ENCODE assay signal across 1 cellular context in the genomic region with DNA sequence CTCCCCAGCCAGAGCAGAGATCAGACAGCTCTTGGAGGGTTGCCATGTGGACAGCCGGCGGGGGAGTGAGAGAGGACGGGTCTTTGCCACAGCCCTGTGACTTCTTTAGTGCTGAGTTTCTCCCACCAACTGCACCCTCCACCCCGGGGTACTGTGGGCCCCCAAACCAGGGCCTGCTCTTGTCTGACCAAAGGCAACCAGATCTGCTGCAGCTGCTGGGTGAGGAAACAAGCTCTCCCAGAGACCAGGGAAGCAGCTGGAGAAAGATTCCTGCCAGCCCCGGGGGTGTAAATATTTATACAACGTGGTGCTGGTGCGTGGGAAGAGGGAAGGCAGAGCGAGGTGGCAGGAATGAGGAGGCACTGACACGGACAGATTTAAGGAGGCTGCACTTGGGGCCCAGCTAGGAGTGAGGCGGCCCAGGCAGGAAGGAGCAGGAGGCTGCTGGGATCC.
TF ChIP-seq lines count a peak whose summit lies in the region.

No MANE protein-coding gene starts in this region.

TF ChIP-seq in HepG2, 621 proteins besides CTCF, POLR2A, EP300 and RAD21 (continued from another document and continues in another):
- TF ChIP-seq, protein P1, sequence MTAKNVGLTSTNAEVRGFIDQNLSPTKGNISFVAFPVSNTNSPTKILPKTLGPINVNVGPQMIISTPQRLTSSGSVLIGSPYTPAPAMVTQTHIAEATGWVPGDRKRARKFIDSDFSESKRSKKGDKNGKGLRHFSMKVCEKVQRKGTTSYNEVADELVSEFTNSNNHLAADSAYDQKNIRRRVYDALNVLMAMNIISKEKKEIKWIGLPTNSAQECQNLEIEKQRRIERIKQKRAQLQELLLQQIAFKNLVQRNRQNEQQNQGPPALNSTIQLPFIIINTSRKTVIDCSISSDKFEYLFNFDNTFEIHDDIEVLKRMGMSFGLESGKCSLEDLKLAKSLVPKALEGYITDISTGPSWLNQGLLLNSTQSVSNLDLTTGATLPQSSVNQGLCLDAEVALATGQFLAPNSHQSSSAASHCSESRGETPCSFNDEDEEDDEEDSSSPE (CRISPR knock-in tag; IDR thresholded peaks at IDR 0.05): peak; percentile 34; the same call in 1 of the 2 replicates
- TF ChIP-seq SOX6 (IDR thresholded peaks at IDR 0.05): no peak
- 0 out of 2 replicates have a peak, but pooled peaks have one; percentile 22 for TF ChIP-seq SOX6 (CRISPR knock-in tag; IDR thresholded peaks at IDR 0.05)
- no peak for TF ChIP-seq ZFYVE20 (CRISPR knock-in tag; IDR thresholded peaks at IDR 0.05; ENCODE audit: borderline replicate concordance, low read depth)
- no peak for TF ChIP-seq ATF7 (IDR thresholded peaks at IDR 0.05)
- no peak for TF ChIP-seq ATF7 (CRISPR knock-in tag; IDR thresholded peaks at IDR 0.05)
- TF ChIP-seq, protein P2, sequence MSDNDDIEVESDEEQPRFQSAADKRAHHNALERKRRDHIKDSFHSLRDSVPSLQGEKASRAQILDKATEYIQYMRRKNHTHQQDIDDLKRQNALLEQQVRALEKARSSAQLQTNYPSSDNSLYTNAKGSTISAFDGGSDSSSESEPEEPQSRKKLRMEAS (IDR thresholded peaks at IDR 0.05): peak; percentile 82
- TF ChIP-seq, protein P3, sequence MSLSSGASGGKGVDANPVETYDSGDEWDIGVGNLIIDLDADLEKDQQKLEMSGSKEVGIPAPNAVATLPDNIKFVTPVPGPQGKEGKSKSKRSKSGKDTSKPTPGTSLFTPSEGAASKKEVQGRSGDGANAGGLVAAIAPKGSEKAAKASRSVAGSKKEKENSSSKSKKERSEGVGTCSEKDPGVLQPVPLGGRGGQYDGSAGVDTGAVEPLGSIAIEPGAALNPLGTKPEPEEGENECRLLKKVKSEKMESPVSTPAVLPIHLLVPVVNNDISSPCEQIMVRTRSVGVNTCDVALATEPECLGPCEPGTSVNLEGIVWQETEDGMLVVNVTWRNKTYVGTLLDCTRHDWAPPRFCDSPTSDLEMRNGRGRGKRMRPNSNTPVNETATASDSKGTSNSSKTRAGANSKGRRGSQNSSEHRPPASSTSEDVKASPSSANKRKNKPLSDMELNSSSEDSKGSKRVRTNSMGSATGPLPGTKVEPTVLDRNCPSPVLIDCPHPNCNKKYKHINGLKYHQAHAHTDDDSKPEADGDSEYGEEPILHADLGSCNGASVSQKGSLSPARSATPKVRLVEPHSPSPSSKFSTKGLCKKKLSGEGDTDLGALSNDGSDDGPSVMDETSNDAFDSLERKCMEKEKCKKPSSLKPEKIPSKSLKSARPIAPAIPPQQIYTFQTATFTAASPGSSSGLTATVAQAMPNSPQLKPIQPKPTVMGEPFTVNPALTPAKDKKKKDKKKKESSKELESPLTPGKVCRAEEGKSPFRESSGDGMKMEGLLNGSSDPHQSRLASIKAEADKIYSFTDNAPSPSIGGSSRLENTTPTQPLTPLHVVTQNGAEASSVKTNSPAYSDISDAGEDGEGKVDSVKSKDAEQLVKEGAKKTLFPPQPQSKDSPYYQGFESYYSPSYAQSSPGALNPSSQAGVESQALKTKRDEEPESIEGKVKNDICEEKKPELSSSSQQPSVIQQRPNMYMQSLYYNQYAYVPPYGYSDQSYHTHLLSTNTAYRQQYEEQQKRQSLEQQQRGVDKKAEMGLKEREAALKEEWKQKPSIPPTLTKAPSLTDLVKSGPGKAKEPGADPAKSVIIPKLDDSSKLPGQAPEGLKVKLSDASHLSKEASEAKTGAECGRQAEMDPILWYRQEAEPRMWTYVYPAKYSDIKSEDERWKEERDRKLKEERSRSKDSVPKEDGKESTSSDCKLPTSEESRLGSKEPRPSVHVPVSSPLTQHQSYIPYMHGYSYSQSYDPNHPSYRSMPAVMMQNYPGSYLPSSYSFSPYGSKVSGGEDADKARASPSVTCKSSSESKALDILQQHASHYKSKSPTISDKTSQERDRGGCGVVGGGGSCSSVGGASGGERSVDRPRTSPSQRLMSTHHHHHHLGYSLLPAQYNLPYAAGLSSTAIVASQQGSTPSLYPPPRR (CRISPR knock-in tag; IDR thresholded peaks at IDR 0.05; ENCODE audit: borderline replicate concordance): 0 out of 2 replicates have a peak, but pooled peaks have one; percentile 21
- TF ChIP-seq NR2F2 (IDR thresholded peaks at IDR 0.05; ENCODE audit: borderline replicate concordance, low read depth): no peak
- no peak for TF ChIP-seq KLF11 (CRISPR knock-in tag; IDR thresholded peaks at IDR 0.05)
- no peak for TF ChIP-seq RBFOX2 (IDR thresholded peaks at IDR 0.05; ENCODE audit: low read depth, low read length)
- TF ChIP-seq, protein P4, sequence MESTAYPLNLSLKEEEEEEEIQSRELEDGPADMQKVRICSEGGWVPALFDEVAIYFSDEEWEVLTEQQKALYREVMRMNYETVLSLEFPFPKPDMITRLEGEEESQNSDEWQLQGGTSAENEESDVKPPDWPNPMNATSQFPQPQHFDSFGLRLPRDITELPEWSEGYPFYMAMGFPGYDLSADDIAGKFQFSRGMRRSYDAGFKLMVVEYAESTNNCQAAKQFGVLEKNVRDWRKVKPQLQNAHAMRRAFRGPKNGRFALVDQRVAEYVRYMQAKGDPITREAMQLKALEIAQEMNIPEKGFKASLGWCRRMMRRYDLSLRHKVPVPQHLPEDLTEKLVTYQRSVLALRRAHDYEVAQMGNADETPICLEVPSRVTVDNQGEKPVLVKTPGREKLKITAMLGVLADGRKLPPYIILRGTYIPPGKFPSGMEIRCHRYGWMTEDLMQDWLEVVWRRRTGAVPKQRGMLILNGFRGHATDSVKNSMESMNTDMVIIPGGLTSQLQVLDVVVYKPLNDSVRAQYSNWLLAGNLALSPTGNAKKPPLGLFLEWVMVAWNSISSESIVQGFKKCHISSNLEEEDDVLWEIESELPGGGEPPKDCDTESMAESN (CRISPR knock-in tag; conservative IDR thresholded peaks at IDR 0.05): peak; percentile 60
- peak; percentile 34; the same call in 1 of the 2 replicates for TF ChIP-seq POLR2G (IDR thresholded peaks at IDR 0.05; ENCODE audit: low read depth, low read length)
- TF ChIP-seq, protein P5, sequence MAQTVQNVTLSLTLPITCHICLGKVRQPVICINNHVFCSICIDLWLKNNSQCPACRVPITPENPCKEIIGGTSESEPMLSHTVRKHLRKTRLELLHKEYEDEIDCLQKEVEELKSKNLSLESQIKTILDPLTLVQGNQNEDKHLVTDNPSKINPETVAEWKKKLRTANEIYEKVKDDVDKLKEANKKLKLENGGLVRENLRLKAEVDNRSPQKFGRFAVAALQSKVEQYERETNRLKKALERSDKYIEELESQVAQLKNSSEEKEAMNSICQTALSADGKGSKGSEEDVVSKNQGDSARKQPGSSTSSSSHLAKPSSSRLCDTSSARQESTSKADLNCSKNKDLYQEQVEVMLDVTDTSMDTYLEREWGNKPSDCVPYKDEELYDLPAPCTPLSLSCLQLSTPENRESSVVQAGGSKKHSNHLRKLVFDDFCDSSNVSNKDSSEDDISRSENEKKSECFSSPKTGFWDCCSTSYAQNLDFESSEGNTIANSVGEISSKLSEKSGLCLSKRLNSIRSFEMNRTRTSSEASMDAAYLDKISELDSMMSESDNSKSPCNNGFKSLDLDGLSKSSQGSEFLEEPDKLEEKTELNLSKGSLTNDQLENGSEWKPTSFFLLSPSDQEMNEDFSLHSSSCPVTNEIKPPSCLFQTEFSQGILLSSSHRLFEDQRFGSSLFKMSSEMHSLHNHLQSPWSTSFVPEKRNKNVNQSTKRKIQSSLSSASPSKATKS (CRISPR knock-in tag; IDR thresholded peaks at IDR 0.05): no peak
- peak; percentile 39; the same call in 1 of the 2 replicates for TF ChIP-seq PHF21A (CRISPR knock-in tag; IDR thresholded peaks at IDR 0.05)
- TF ChIP-seq, protein P6, sequence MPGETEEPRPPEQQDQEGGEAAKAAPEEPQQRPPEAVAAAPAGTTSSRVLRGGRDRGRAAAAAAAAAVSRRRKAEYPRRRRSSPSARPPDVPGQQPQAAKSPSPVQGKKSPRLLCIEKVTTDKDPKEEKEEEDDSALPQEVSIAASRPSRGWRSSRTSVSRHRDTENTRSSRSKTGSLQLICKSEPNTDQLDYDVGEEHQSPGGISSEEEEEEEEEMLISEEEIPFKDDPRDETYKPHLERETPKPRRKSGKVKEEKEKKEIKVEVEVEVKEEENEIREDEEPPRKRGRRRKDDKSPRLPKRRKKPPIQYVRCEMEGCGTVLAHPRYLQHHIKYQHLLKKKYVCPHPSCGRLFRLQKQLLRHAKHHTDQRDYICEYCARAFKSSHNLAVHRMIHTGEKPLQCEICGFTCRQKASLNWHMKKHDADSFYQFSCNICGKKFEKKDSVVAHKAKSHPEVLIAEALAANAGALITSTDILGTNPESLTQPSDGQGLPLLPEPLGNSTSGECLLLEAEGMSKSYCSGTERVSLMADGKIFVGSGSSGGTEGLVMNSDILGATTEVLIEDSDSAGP (CRISPR knock-in tag; IDR thresholded peaks at IDR 0.05; ENCODE audit: borderline replicate concordance): no peak
- TF ChIP-seq ETV5 (CRISPR knock-in tag; IDR thresholded peaks at IDR 0.05; ENCODE audit: borderline replicate concordance): peak; percentile 29; the same call in 1 of the 2 replicates
- no peak for TF ChIP-seq KDM3A (CRISPR knock-in tag; IDR thresholded peaks at IDR 0.05; ENCODE audit: low read depth)
- TF ChIP-seq GTF3A (CRISPR knock-in tag; conservative IDR thresholded peaks at IDR 0.05): no peak
- no peak for TF ChIP-seq ZNF577 (CRISPR knock-in tag; IDR thresholded peaks at IDR 0.05; ENCODE audit: borderline replicate concordance, low read depth)
- TF ChIP-seq HNRNPL (IDR thresholded peaks at IDR 0.05; ENCODE audit: low read depth, low read length): 0 out of 2 replicates have a peak, but pooled peaks have one; percentile 41
- no peak for TF ChIP-seq RBAK (CRISPR knock-in tag; IDR thresholded peaks at IDR 0.05)
- TF ChIP-seq GATAD2A (CRISPR knock-in tag; IDR thresholded peaks at IDR 0.05): peak; percentile 44
- TF ChIP-seq, protein P7, sequence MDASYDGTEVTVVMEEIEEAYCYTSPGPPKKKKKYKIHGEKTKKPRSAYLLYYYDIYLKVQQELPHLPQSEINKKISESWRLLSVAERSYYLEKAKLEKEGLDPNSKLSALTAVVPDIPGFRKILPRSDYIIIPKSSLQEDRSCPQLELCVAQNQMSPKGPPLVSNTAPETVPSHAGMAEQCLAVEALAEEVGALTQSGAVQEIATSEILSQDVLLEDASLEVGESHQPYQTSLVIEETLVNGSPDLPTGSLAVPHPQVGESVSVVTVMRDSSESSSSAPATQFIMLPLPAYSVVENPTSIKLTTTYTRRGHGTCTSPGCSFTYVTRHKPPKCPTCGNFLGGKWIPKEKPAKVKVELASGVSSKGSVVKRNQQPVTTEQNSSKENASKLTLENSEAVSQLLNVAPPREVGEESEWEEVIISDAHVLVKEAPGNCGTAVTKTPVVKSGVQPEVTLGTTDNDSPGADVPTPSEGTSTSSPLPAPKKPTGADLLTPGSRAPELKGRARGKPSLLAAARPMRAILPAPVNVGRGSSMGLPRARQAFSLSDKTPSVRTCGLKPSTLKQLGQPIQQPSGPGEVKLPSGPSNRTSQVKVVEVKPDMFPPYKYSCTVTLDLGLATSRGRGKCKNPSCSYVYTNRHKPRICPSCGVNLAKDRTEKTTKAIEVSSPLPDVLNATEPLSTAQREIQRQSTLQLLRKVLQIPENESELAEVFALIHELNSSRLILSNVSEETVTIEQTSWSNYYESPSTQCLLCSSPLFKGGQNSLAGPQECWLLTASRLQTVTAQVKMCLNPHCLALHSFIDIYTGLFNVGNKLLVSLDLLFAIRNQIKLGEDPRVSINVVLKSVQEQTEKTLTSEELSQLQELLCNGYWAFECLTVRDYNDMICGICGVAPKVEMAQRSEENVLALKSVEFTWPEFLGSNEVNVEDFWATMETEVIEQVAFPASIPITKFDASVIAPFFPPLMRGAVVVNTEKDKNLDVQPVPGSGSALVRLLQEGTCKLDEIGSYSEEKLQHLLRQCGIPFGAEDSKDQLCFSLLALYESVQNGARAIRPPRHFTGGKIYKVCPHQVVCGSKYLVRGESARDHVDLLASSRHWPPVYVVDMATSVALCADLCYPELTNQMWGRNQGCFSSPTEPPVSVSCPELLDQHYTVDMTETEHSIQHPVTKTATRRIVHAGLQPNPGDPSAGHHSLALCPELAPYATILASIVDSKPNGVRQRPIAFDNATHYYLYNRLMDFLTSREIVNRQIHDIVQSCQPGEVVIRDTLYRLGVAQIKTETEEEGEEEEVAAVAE (CRISPR knock-in tag; IDR thresholded peaks at IDR 0.05; ENCODE audit: borderline replicate concordance): no peak
- TF ChIP-seq ZNF605 (CRISPR knock-in tag; IDR thresholded peaks at IDR 0.05): 0 out of 2 replicates have a peak, but pooled peaks have one; percentile 14
- TF ChIP-seq AGO1 (IDR thresholded peaks at IDR 0.05; ENCODE audit: low read depth, low read length, poor library complexity, severe bottlenecking): no peak
- TF ChIP-seq, protein P8, sequence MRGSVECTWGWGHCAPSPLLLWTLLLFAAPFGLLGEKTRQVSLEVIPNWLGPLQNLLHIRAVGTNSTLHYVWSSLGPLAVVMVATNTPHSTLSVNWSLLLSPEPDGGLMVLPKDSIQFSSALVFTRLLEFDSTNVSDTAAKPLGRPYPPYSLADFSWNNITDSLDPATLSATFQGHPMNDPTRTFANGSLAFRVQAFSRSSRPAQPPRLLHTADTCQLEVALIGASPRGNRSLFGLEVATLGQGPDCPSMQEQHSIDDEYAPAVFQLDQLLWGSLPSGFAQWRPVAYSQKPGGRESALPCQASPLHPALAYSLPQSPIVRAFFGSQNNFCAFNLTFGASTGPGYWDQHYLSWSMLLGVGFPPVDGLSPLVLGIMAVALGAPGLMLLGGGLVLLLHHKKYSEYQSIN (CRISPR knock-in tag; IDR thresholded peaks at IDR 0.05; ENCODE audit: borderline replicate concordance): no peak
- TF ChIP-seq ZNF549 (CRISPR knock-in tag; IDR thresholded peaks at IDR 0.05): no peak
- TF ChIP-seq ZNF350 (CRISPR knock-in tag; IDR thresholded peaks at IDR 0.05; ENCODE audit: borderline replicate concordance, low read depth): peak; percentile 70; the same call in 1 of the 2 replicates
- peak; percentile 49; the same call in 1 of the 2 replicates for TF ChIP-seq SAP130 (CRISPR knock-in tag; IDR thresholded peaks at IDR 0.05; ENCODE audit: low read depth)
- TF ChIP-seq ATRX (CRISPR knock-in tag; IDR thresholded peaks at IDR 0.05; ENCODE audit: borderline replicate concordance): no peak
- TF ChIP-seq FOXA3 (CRISPR knock-in tag; IDR thresholded peaks at IDR 0.05): peak; percentile 61
- TF ChIP-seq ARHGAP35 (CRISPR knock-in tag; IDR thresholded peaks at IDR 0.05; ENCODE audit: borderline replicate concordance): no peak
- TF ChIP-seq, protein P9, sequence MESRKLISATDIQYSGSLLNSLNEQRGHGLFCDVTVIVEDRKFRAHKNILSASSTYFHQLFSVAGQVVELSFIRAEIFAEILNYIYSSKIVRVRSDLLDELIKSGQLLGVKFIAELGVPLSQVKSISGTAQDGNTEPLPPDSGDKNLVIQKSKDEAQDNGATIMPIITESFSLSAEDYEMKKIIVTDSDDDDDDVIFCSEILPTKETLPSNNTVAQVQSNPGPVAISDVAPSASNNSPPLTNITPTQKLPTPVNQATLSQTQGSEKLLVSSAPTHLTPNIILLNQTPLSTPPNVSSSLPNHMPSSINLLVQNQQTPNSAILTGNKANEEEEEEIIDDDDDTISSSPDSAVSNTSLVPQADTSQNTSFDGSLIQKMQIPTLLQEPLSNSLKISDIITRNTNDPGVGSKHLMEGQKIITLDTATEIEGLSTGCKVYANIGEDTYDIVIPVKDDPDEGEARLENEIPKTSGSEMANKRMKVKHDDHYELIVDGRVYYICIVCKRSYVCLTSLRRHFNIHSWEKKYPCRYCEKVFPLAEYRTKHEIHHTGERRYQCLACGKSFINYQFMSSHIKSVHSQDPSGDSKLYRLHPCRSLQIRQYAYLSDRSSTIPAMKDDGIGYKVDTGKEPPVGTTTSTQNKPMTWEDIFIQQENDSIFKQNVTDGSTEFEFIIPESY (CRISPR knock-in tag; IDR thresholded peaks at IDR 0.05): no peak
- no peak for TF ChIP-seq ZNF282 (IDR thresholded peaks at IDR 0.05; ENCODE audit: partially characterized antibody)
